ENCODE assay signal across 10 cellular contexts in genomic region chr1:55204997-55205396, GRCh38. TPM values are rescaled to one million over a fixed set of nuclear protein-coding genes. Genes with fewer than 3 reads are reported as not detected.
DNase-seq lines count a peak whose midpoint lies in the region; ATAC-seq and TF ChIP-seq lines count a peak whose summit lies in the region.
"Had no signal": no experiment of that assay in that cellular context is flagged by ENCODE, and none has a peak within 500 bp of the region (broad histone marks: within the 10 kb centered on the region; RNA-seq: fewer than 3 reads in every experiment).

No MANE protein-coding gene starts in this region.

- TF ChIP-seq CTCF in PC-9 (conservative IDR thresholded peaks at IDR 0.05) (no peak), gastrocnemius medialis (IDR thresholded peaks at IDR 0.05 in 4 of 5, conservative IDR thresholded peaks at IDR 0.05 in 1 of 5) (no peak)

- no peak for DNase-seq in activated CD4-positive, CD25-positive, alpha-beta regulatory T cell treated with anti-CD3 and anti-CD28 coated beads, Interleukin-2, amount 50 U/mL, for 72 hours
- DNase-seq in PC-9 (no peak), gastrocnemius medialis (no peak), NCI-H2196 (lab: John Stamatoyannopoulos, UW; ENCODE audit: unreplicated experiment) (no peak), posterior vena cava (ENCODE audit: low spot score) (no peak), NOMO-1 treated with dmso at 0.1 percent for 144 hours (lab: John Stamatoyannopoulos, UW; ENCODE audit: unreplicated experiment) (no peak)

- intact Hi-C loops in PC-9 (cut with micrococcal nuclease; ENCODE audit: unreplicated experiment) (no loop called here), gastrocnemius medialis (cut with DNase I; ENCODE audit: low total_unique reads) (no loop called here), posterior vena cava (cut with DNase I) (no loop called here)

- H3K36me3 ChIP-seq in PC-9 (ENCODE audit: low read depth), result no peaks in the 10 kb centered on the region
- H3K36me3 ChIP-seq in gastrocnemius medialis, result no peaks in the 10 kb centered on the region

- no peaks in the 10 kb centered on the region for H3K9me2 ChIP-seq in PC-9 (ENCODE audit: insufficient read depth)

- POLR2A ChIA-PET in PC-9 (lab: Charles Lee; ENCODE audit: unreplicated experiment), result no interaction called here

- H4K20me1 ChIP-seq in PC-9 (ENCODE audit: insufficient read depth), result peaks cover 18% of the 10 kb centered on the region; the same call in 1 of the 2 replicates

- H3K27me3 ChIP-seq in PC-9 (ENCODE audit: insufficient read depth, low read depth) (no peaks in the 10 kb centered on the region), gastrocnemius medialis (no peaks in the 10 kb centered on the region)
- H3K27me3 ChIP-seq: SJSA1 had no signal

- H3K79me2 ChIP-seq in PC-9 (ENCODE audit: low read depth), result peaks cover 100% of the 10 kb centered on the region

- H3K27ac ChIP-seq in PC-9 (peak overlapping the region; percentile 7; the same call in 1 of the 2 replicates), gastrocnemius medialis (peak overlapping the region; percentile 58 to 99 (median 77))
- H3K27ac ChIP-seq: HL-60, SJSA1 had no signal

- in situ Hi-C loops in gastrocnemius medialis (cut with MboI; ENCODE audit: low sequenced_read_pairs in 4 of 4), result no loop called here

- CTCF ChIA-PET in PC-9 (lab: Charles Lee), result interaction anchor here (1.1 kb wide), 1 partner anchor 72 kb away, joined by 3 read pairs; no protein-coding TSS in a partner anchor

- peak overlapping the region; percentile 44 for H3K4me2 ChIP-seq in PC-9

- H2AFZ ChIP-seq in PC-9, result no peak overlapping the region

- H3K4me1 ChIP-seq in PC-9 (replicated peaks; ENCODE audit: insufficient read depth) (peaks cover 30% of the 10 kb centered on the region), gastrocnemius medialis (peaks cover 67 to 70% of the 10 kb centered on the region in 2 donors)

- H3K9me3 ChIP-seq in PC-9 (ENCODE audit: insufficient read depth, low read depth) (no peaks in the 10 kb centered on the region), gastrocnemius medialis (no peaks in the 10 kb centered on the region)
- H3K9me3 ChIP-seq: SJSA1 had no signal

- H3F3A ChIP-seq in PC-9 (ENCODE audit: insufficient read depth, low read depth), result 0 out of 2 replicates have a peak, but pooled peaks cover 7% of the 10 kb centered on the region

- no peak overlapping the region for H3K4me3 ChIP-seq in PC-9
- H3K4me3 ChIP-seq in gastrocnemius medialis, result peak overlapping the region in 1 of 4 donors; percentile 0
- H3K4me3 ChIP-seq: SJSA1 had no signal

- peak; percentile 61 to 77 for ATAC-seq in activated CD4-positive, CD25-positive, alpha-beta regulatory T cell treated with anti-CD3 and anti-CD28 coated beads, Interleukin-2, amount 50 U/mL, for 24 hours
- peak; percentile 92 for ATAC-seq in HG02610 (IDR thresholded peaks at IDR 0.05; ENCODE audit: unreplicated experiment)
- peak in 1 of 2 donors; percentile 75 for ATAC-seq in gastrocnemius medialis

- no peak for TF ChIP-seq POLR2A in gastrocnemius medialis (IDR thresholded peaks at IDR 0.05)

- no TSS peak for BruUV-seq in PC-9 (replicated peaks; lab: Mats Ljungman, UMichigan)

RNA-seq across cellular contexts. Expression of gene USP24, which starts 10.2 kb away (rescaled TPM):
- total RNA-seq in PC-9 (2021) (56.3 and 61.0 TPM in 2 replicates), gastrocnemius medialis (100 to 1,000 TPM in 1 of 4 donors, 10 to 100 TPM in 3; 77.3 to 102 (median 90.8) TPM), posterior vena cava (10 to 100 TPM; 31.5 to 35.1 TPM)
